Comparison of ENCODE assay signal across 8 cellular contexts in the genomic region with DNA sequence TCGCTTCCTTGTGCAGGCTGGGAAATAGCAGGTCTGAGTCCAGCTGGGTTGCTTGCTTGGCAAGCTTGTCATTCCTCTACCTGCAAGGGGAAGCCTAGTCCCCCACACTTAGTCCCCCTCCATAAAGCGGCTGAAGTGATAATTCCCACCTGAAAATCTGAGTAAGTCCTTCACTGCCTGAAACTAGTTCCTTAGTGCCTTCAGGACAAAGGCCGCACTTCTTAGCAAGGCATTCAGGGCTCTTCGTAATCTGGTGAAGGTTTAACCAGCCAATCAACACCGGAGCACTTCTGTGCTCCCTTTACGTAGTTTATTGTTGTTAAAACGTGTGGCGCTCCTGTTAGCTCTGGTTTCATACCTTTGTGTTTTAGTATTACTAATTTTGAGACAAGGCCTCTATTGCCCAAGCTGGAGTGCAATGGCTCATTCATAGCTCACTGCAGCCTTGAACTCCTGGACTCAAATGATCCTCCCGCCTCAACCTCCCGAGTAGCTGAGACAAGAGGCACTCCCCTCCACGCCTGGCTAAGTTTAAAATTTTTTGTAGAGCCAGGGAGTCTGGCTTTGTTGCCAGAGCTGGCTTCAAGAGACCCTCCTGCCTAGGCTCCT. TPM values are rescaled to one million over a fixed set of nuclear protein-coding genes. Genes with fewer than 3 reads are reported as not detected.
DNase-seq lines count a peak whose midpoint lies in the region; ATAC-seq, FAIRE-seq and TF ChIP-seq lines count a peak whose summit lies in the region.

No MANE protein-coding gene starts in this region.

- H3K27me3 ChIP-seq in keratinocyte (ENCODE audit: control insufficient read depth, extremely low read depth, insufficient read depth, low read length) (no peaks in the 10 kb centered on the region), testis (no peaks in the 10 kb centered on the region)

- H2AFZ ChIP-seq in keratinocyte (ENCODE audit: control insufficient read depth, low read length) = peak overlapping the region; percentile 84

- no peaks in the 10 kb centered on the region for H3K9me1 ChIP-seq in keratinocyte (ENCODE audit: control insufficient read depth, extremely low read depth, insufficient read depth, low read length)

- ATAC-seq in activated T-helper 17 cell treated with anti-CD3 and anti-CD28 coated beads, Interleukin-2, amount 50 U/mL, for 72 hours (replicated peaks) = no peak
- no peak for ATAC-seq in HG03159 (IDR thresholded peaks at IDR 0.05; ENCODE audit: unreplicated experiment)

- H3K9me3 Mint-ChIP-seq in activated T-cell treated with anti-CD3 and anti-CD28 coated beads, Interleukin-2, amount 50 U/mL, for 24 hours = no peaks in the 10 kb centered on the region
- H3K9me3 Mint-ChIP-seq in activated T-helper 17 cell treated with anti-CD3 and anti-CD28 coated beads, Interleukin-2, amount 50 U/mL, for 72 hours = no peaks in the 10 kb centered on the region

- H3K4me3 ChIP-seq in keratinocyte (ENCODE audit: control insufficient read depth in 2 of 3, extremely low read depth in 1 of 3, insufficient read depth in 2 of 3, low read depth in 1 of 3, low read length in 3 of 3) (peak overlapping the region; percentile 62 to 99 (median 66)), testis (peak overlapping the region; percentile 90 to 96)

- 4 to 14% methylated on average over 10 to 11 of the region's 11 CpGs for WGBS in testis, 2 donors

- TF ChIP-seq CTCF in keratinocyte (optimal IDR thresholded peaks at IDR 0.05 in 1 of 3, IDR thresholded peaks at IDR 0.05 in 1 of 3, conservative IDR thresholded peaks at IDR 0.05 in 1 of 3; ENCODE audit: extremely low read depth in 1 of 3, insufficient read depth in 2 of 3, low read length in 3 of 3) (no peak), testis (IDR thresholded peaks at IDR 0.05) (no peak)

- no peak for TF ChIP-seq POLR2A in testis (IDR thresholded peaks at IDR 0.05)

- no peaks in the 10 kb centered on the region for H4K20me1 ChIP-seq in keratinocyte (ENCODE audit: control insufficient read depth, extremely low read depth, insufficient read depth, low read length)

- H3K4me2 ChIP-seq in keratinocyte (ENCODE audit: control insufficient read depth, extremely low read depth, insufficient read depth, low read depth, low read length) = peak overlapping the region; percentile 65

- H3K79me2 ChIP-seq in keratinocyte (ENCODE audit: control insufficient read depth, insufficient read depth, low read length) = peaks cover 37% of the 10 kb centered on the region

- H3K4me1 ChIP-seq in keratinocyte (ENCODE audit: control insufficient read depth, extremely low read depth, insufficient read depth, low read length) = peaks cover 14% of the 10 kb centered on the region
- H3K4me1 ChIP-seq in testis = peaks cover 18% of the 10 kb centered on the region

- H3K36me3 ChIP-seq in keratinocyte (ENCODE audit: control insufficient read depth in 2 of 2, extremely low read depth in 1 of 2, insufficient read depth in 2 of 2, low read length in 2 of 2) (no peaks in the 10 kb centered on the region), testis (ENCODE audit: low read depth, missing control alignments) (no peaks in the 10 kb centered on the region)

- FAIRE-seq in keratinocyte (lab: Jason Lieb, UNC) (no peak), HTR-8/SVneo (lab: Jason Lieb, UNC) (no peak)

- intact Hi-C loops in testis (cut with DNase I; ENCODE audit: low total_unique reads) = no loop called here

- no peak for DNase-seq in activated T-cell treated with anti-CD3 and anti-CD28 coated beads, Interleukin-2, amount 50 U/mL, for 24 hours
- DNase-seq in activated T-cell treated with anti-CD3 and anti-CD28 coated beads for 4 hours (no peak), keratinocyte (ENCODE audit: low read depth, low spot score) (no peak), testis (no peak), HTR-8/SVneo (ENCODE audit: insufficient read length, low spot score) (no peak)
- no peak for DNase-seq in stimulated activated CD8-positive, alpha-beta memory T cell treated with anti-CD3 and anti-CD28 coated beads, Interleukin-4, amount 100 ng/mL, for 48 hours

- H3K4me1 Mint-ChIP-seq in activated T-cell treated with anti-CD3 and anti-CD28 coated beads, Interleukin-2, amount 50 U/mL, for 24 hours (ENCODE audit: low read depth) = peaks cover 40% of the 10 kb centered on the region
- H3K4me1 Mint-ChIP-seq in activated T-helper 17 cell treated with anti-CD3 and anti-CD28 coated beads, Interleukin-2, amount 50 U/mL, for 72 hours = peaks cover 22% of the 10 kb centered on the region

- dilution Hi-C loops in keratinocyte (cut with MboI; ENCODE audit: extremely low pct_ligation_motif_present, low sequenced_read_pairs) = no loop called here

- H3K4me3 Mint-ChIP-seq in activated T-cell treated with anti-CD3 and anti-CD28 coated beads, Interleukin-2, amount 50 U/mL, for 24 hours = peak overlapping the region; percentile 97
- H3K4me3 Mint-ChIP-seq in activated T-helper 17 cell treated with anti-CD3 and anti-CD28 coated beads, Interleukin-2, amount 50 U/mL, for 72 hours = peak overlapping the region; percentile 95

- no peaks in the 10 kb centered on the region for H3K9me3 ChIP-seq in keratinocyte (ENCODE audit: control insufficient read depth, low read depth, low read length)
- H3K9me3 ChIP-seq in testis = no peaks in the 10 kb centered on the region

- peak overlapping the region; percentile 97 for H3K9ac ChIP-seq in keratinocyte (ENCODE audit: control insufficient read depth, extremely low read depth, insufficient read depth, low read length)

- peak overlapping the region; percentile 94 for H3K27ac ChIP-seq in keratinocyte (ENCODE audit: control insufficient read depth, insufficient read depth, low read length)
- peak overlapping the region; percentile 93 to 94 for H3K27ac ChIP-seq in testis

- H3K36me3 Mint-ChIP-seq in activated T-cell treated with anti-CD3 and anti-CD28 coated beads, Interleukin-2, amount 50 U/mL, for 24 hours (ENCODE audit: low read depth) = peaks cover 11% of the 10 kb centered on the region
- no peaks in the 10 kb centered on the region for H3K36me3 Mint-ChIP-seq in activated T-helper 17 cell treated with anti-CD3 and anti-CD28 coated beads, Interleukin-2, amount 50 U/mL, for 72 hours (ENCODE audit: low read depth)

- no peaks in the 10 kb centered on the region for H3K27me3 Mint-ChIP-seq in activated T-cell treated with anti-CD3 and anti-CD28 coated beads, Interleukin-2, amount 50 U/mL, for 24 hours
- no peaks in the 10 kb centered on the region for H3K27me3 Mint-ChIP-seq in activated T-helper 17 cell treated with anti-CD3 and anti-CD28 coated beads, Interleukin-2, amount 50 U/mL, for 72 hours

- H3K27ac Mint-ChIP-seq in activated T-cell treated with anti-CD3 and anti-CD28 coated beads, Interleukin-2, amount 50 U/mL, for 24 hours = peak overlapping the region; percentile 96
- peak overlapping the region; percentile 96 for H3K27ac Mint-ChIP-seq in activated T-helper 17 cell treated with anti-CD3 and anti-CD28 coated beads, Interleukin-2, amount 50 U/mL, for 72 hours

RNA-seq across cellular contexts. Expression of a gene that starts 0.8 kb away (rescaled TPM):
- 10 to 100 TPM in 1 of 2 donors, 1 to 10 TPM in 1; 7.5 to 11.8 TPM for total RNA-seq in activated T-helper 17 cell treated with anti-CD3 and anti-CD28 coated beads, Interleukin-2, amount 50 U/mL, for 72 hours
- 10.7 to 19.5 TPM (median 13.7 TPM) in 3 replicates for polyA plus RNA-seq in keratinocyte
- polyA plus RNA-seq in keratinocyte (2011; ENCODE audit: low read depth) = 2.1 TPM
- polyA plus RNA-seq in keratinocyte (2011; cell fraction: cytosol; rRNA removed) = 13.7 and 22.7 TPM in 2 replicates
- polyA plus RNA-seq in keratinocyte (2011; cell fraction: nucleus; rRNA removed) = 11.7 and 15.9 TPM in 2 replicates
- polyA plus RNA-seq in keratinocyte (2012; ENCODE audit: low replicate concordance) = 10.5 and 14.6 TPM in 2 replicates
- polyA minus RNA-seq in keratinocyte = 24.0 to 46.9 TPM (median 42.1 TPM) in 3 replicates
- polyA minus RNA-seq in keratinocyte (2011; cell fraction: cytosol; rRNA and poly(A)+ RNA removed) = 26.7 TPM
- polyA minus RNA-seq in keratinocyte (2011; cell fraction: nucleus; rRNA and poly(A)+ RNA removed) = 13.4 and 16.4 TPM in 2 replicates
- total RNA-seq in testis = 10 to 100 TPM; 47.7 to 50.5 TPM
- 66.8 TPM for polyA plus RNA-seq in testis (ENCODE audit: insufficient read depth, low read depth, low replicate concordance)

RNA-seq across cellular contexts. Expression of a gene that starts 9.2 kb away (rescaled TPM):
- 1 to 10 TPM in 1 of 2 donors, not detected in 1; 1.2 TPM for total RNA-seq in activated T-helper 17 cell treated with anti-CD3 and anti-CD28 coated beads, Interleukin-2, amount 50 U/mL, for 72 hours
- polyA plus RNA-seq in keratinocyte = not detected in 3 replicates
- polyA plus RNA-seq in keratinocyte (2011; ENCODE audit: low read depth) = not detected
- not detected in 2 replicates for polyA plus RNA-seq in keratinocyte (2011; cell fraction: cytosol; rRNA removed)
- polyA plus RNA-seq in keratinocyte (2011; cell fraction: nucleus; rRNA removed) = 0.51 and 0.53 TPM in 2 replicates
- 0.75 TPM in 1 of 2 replicates, not detected in the other for polyA plus RNA-seq in keratinocyte (2012; ENCODE audit: low replicate concordance)
- not detected in 3 replicates for polyA minus RNA-seq in keratinocyte
- polyA minus RNA-seq in keratinocyte (2011; cell fraction: cytosol; rRNA and poly(A)+ RNA removed) = not detected
- not detected in 2 replicates for polyA minus RNA-seq in keratinocyte (2011; cell fraction: nucleus; rRNA and poly(A)+ RNA removed)
- total RNA-seq in testis = 1 to 10 TPM; 4.2 to 8.1 TPM
- polyA plus RNA-seq in testis (ENCODE audit: insufficient read depth, low read depth, low replicate concordance) = 2.9 TPM

RNA-seq across cellular contexts. Expression of a gene that starts 21.0 kb away (rescaled TPM):
- 100 to 1,000 TPM; 101 to 137 TPM for total RNA-seq in activated T-helper 17 cell treated with anti-CD3 and anti-CD28 coated beads, Interleukin-2, amount 50 U/mL, for 72 hours
- polyA plus RNA-seq in keratinocyte (16.7 to 28.0 TPM (median 25.4 TPM) in 3 replicates), testis (ENCODE audit: insufficient read depth, low read depth, low replicate concordance) (96.7 TPM)
- 29.5 TPM for polyA plus RNA-seq in keratinocyte (2011; ENCODE audit: low read depth)
- polyA plus RNA-seq in keratinocyte (2011; cell fraction: cytosol; rRNA removed) = 13.2 and 18.5 TPM in 2 replicates
- polyA plus RNA-seq in keratinocyte (2011; cell fraction: nucleus; rRNA removed) = 63.0 and 74.1 TPM in 2 replicates
- 22.5 and 27.7 TPM in 2 replicates for polyA plus RNA-seq in keratinocyte (2012; ENCODE audit: low replicate concordance)
- 44.4 to 165 TPM (median 55.4 TPM) in 3 replicates for polyA minus RNA-seq in keratinocyte
- polyA minus RNA-seq in keratinocyte (2011; cell fraction: cytosol; rRNA and poly(A)+ RNA removed) = 39.9 TPM
- polyA minus RNA-seq in keratinocyte (2011; cell fraction: nucleus; rRNA and poly(A)+ RNA removed) = 42.0 and 57.0 TPM in 2 replicates
- total RNA-seq in testis = 100 to 1,000 TPM; 106 to 107 TPM

RNA-seq across cellular contexts. Expression of a gene that starts 37.8 kb away (rescaled TPM):
- 1 to 10 TPM; 4.0 to 6.1 TPM for total RNA-seq in activated T-helper 17 cell treated with anti-CD3 and anti-CD28 coated beads, Interleukin-2, amount 50 U/mL, for 72 hours
- polyA plus RNA-seq in keratinocyte (0.10 to 0.46 TPM (median 0.33 TPM) in 3 replicates), testis (ENCODE audit: insufficient read depth, low read depth, low replicate concordance) (0.36 TPM)
- polyA plus RNA-seq in keratinocyte (2011; ENCODE audit: low read depth) = 0.29 TPM
- 0.17 TPM in 1 of 2 replicates, not detected in the other for polyA plus RNA-seq in keratinocyte (2011; cell fraction: cytosol; rRNA removed)
- polyA plus RNA-seq in keratinocyte (2011; cell fraction: nucleus; rRNA removed) = 0.73 and 1.3 TPM in 2 replicates
- polyA plus RNA-seq in keratinocyte (2012; ENCODE audit: low replicate concordance) = 0.39 and 0.62 TPM in 2 replicates
- polyA minus RNA-seq in keratinocyte = 0.26 TPM in 1 of 3 replicates, not detected in the others
- polyA minus RNA-seq in keratinocyte (2011; cell fraction: cytosol; rRNA and poly(A)+ RNA removed) = not detected
- polyA minus RNA-seq in keratinocyte (2011; cell fraction: nucleus; rRNA and poly(A)+ RNA removed) = 0.70 TPM in 1 of 2 replicates, not detected in the other
- total RNA-seq in testis = 1 to 10 TPM in 1 of 2 donors, under 1 TPM in 1; 0.62 to 1.7 TPM

RNA-seq across cellular contexts. Expression of a gene that starts 42.8 kb away (rescaled TPM):
- 100 to 1,000 TPM; 201 to 217 TPM for total RNA-seq in activated T-helper 17 cell treated with anti-CD3 and anti-CD28 coated beads, Interleukin-2, amount 50 U/mL, for 72 hours
- 9.3 to 19.7 TPM (median 11.1 TPM) in 3 replicates for polyA plus RNA-seq in keratinocyte
- 3.0 TPM for polyA plus RNA-seq in keratinocyte (2011; ENCODE audit: low read depth)
- 5.1 and 17.8 TPM in 2 replicates for polyA plus RNA-seq in keratinocyte (2011; cell fraction: cytosol; rRNA removed)
- polyA plus RNA-seq in keratinocyte (2011; cell fraction: nucleus; rRNA removed) = 6.2 and 8.4 TPM in 2 replicates
- polyA plus RNA-seq in keratinocyte (2012; ENCODE audit: low replicate concordance) = 17.5 and 40.2 TPM in 2 replicates
- polyA minus RNA-seq in keratinocyte = 6.0 to 8.4 TPM (median 6.8 TPM) in 3 replicates
- polyA minus RNA-seq in keratinocyte (2011; cell fraction: cytosol; rRNA and poly(A)+ RNA removed) = 26.1 TPM
- polyA minus RNA-seq in keratinocyte (2011; cell fraction: nucleus; rRNA and poly(A)+ RNA removed) = 5.0 and 6.3 TPM in 2 replicates
- total RNA-seq in testis = 10 to 100 TPM; 13.2 to 14.2 TPM
- 49.1 TPM for polyA plus RNA-seq in testis (ENCODE audit: insufficient read depth, low read depth, low replicate concordance)
